In genomic region chr11:120334894-120335462, GRCh38 we compare ENCODE assay signal across 8 cellular contexts. TPM values are rescaled to one million over a fixed set of nuclear protein-coding genes. Genes with fewer than 3 reads are reported as not detected.
DNase-seq lines count a peak whose midpoint lies in the region; ATAC-seq and TF ChIP-seq lines count a peak whose summit lies in the region.

No MANE protein-coding gene starts in this region.

- peak overlapping the region; percentile 93 for H2AFZ ChIP-seq in PC-9

- H3K36me3 Mint-ChIP-seq in activated naive CD4-positive, alpha-beta T cell treated with anti-CD3 and anti-CD28 coated beads for 36 hours (ENCODE audit: low read depth): no peaks in the 10 kb centered on the region

- H3K4me1 ChIP-seq in ES-I3 (ENCODE audit: insufficient read depth, low read length): peaks cover 5% of the 10 kb centered on the region; the same call in 1 of the 2 replicates
- H3K4me1 ChIP-seq in PC-9 (replicated peaks; ENCODE audit: insufficient read depth): peaks cover 74% of the 10 kb centered on the region
- H3K4me1 ChIP-seq in neutrophil (ENCODE audit: control insufficient read depth in 1 of 2, insufficient read depth in 1 of 2, low read depth in 1 of 2, low read length in 1 of 2): peaks cover 11 to 29% of the 10 kb centered on the region in 2 experiments

- CTCF ChIA-PET in PC-9 (lab: Charles Lee): interaction anchor here (0.6 to 1.1 kb wide), 3 partner anchors 10 to 350 kb away, joined by 3 to 10 read pairs (median 4); partner anchors contain the start of gene TLCD5
- CTCF ChIA-PET in activated naive CD4-positive, alpha-beta T cell treated with anti-CD3 and anti-CD28 coated beads for 36 hours (lab: Charles Lee): interaction anchor here (0.7 to 1.8 kb wide), 11 partner anchors 8 to 860 kb away, joined by 3 to 7 read pairs (median 4); no protein-coding TSS in a partner anchor

- H3K9me3 ChIP-seq in ES-I3 (ENCODE audit: control insufficient read depth, insufficient read depth, low read length) (no peaks in the 10 kb centered on the region), PC-9 (ENCODE audit: insufficient read depth, low read depth) (no peaks in the 10 kb centered on the region), neutrophil (no peaks in the 10 kb centered on the region)

- POLR2A ChIA-PET in PC-9 (lab: Charles Lee; ENCODE audit: unreplicated experiment): interaction anchor here (0.6 kb wide), 2 partner anchors 165 to 1808 kb away, joined by 3 to 4 read pairs; no protein-coding TSS in a partner anchor

- H3K79me2 ChIP-seq in PC-9 (ENCODE audit: low read depth): peaks cover 34% of the 10 kb centered on the region

- H3K27me3 ChIP-seq in PC-9 (ENCODE audit: insufficient read depth, low read depth): no peaks in the 10 kb centered on the region
- H3K27me3 ChIP-seq in neutrophil: peaks cover 100% of the 10 kb centered on the region

- H3K4me3 ChIP-seq in PC-9: peak overlapping the region; percentile 90
- no peak overlapping the region for H3K4me3 ChIP-seq in neutrophil (ENCODE audit: low read depth in 1 of 2, low read length in 1 of 2)

- no peaks in the 10 kb centered on the region for H3K9me3 Mint-ChIP-seq in activated naive CD4-positive, alpha-beta T cell treated with anti-CD3 and anti-CD28 coated beads for 36 hours

- TF ChIP-seq CTCF in PC-9 (conservative IDR thresholded peaks at IDR 0.05) (peak; percentile 85), neutrophil (IDR thresholded peaks at IDR 0.05) (peak; percentile 13)

- BruUV-seq in PC-9 (replicated peaks; lab: Mats Ljungman, UMichigan): TSS peak; percentile 66

- H3F3A ChIP-seq in PC-9 (ENCODE audit: insufficient read depth, low read depth): peaks cover 52% of the 10 kb centered on the region

- H3K36me3 ChIP-seq in ES-I3 (ENCODE audit: insufficient read depth, low read length) (0 out of 2 replicates have a peak, but pooled peaks cover 2% of the 10 kb centered on the region), PC-9 (ENCODE audit: low read depth) (no peaks in the 10 kb centered on the region), neutrophil (no peaks in the 10 kb centered on the region)

- H3K4me2 ChIP-seq in PC-9: peak overlapping the region; percentile 98

- DNase-seq in LHCN-M2 (ENCODE audit: low read depth): peak; percentile 85
- peak; percentile 52 to 81 for DNase-seq in PC-9
- DNase-seq in activated naive CD4-positive, alpha-beta T cell treated with anti-CD3 and anti-CD28 coated beads for 36 hours: peak; percentile 80
- peak; percentile 91 for DNase-seq in foreskin melanocyte
- DNase-seq in ureter (ENCODE audit: low spot score): peak; percentile 84

- H3K9me2 ChIP-seq in PC-9 (ENCODE audit: insufficient read depth): no peaks in the 10 kb centered on the region

- ATAC-seq in HG03108 (IDR thresholded peaks at IDR 0.05; ENCODE audit: unreplicated experiment): no peak

- peak overlapping the region; percentile 97 for H3K9ac ChIP-seq in ES-I3 (ENCODE audit: low read depth, low read length)

- H4K20me1 ChIP-seq in PC-9 (ENCODE audit: insufficient read depth): peaks cover 8% of the 10 kb centered on the region; the same call in 1 of the 2 replicates

- peak overlapping the region; percentile 72 for H3K4me3 Mint-ChIP-seq in activated naive CD4-positive, alpha-beta T cell treated with anti-CD3 and anti-CD28 coated beads for 36 hours

- H3K4me1 Mint-ChIP-seq in activated naive CD4-positive, alpha-beta T cell treated with anti-CD3 and anti-CD28 coated beads for 36 hours (ENCODE audit: low read depth): peaks cover 29% of the 10 kb centered on the region

- H3K27ac ChIP-seq in PC-9 (peak overlapping the region; percentile 50), neutrophil (no peak overlapping the region)

- intact Hi-C loops in PC-9 (cut with micrococcal nuclease; ENCODE audit: unreplicated experiment): loop anchor here (1.0 to 10.0 kb wide), 2 partner anchors 33 to 170 kb away; no protein-coding TSS in a partner anchor
- intact Hi-C loops in activated naive CD4-positive, alpha-beta T cell treated with anti-CD3 and anti-CD28 coated beads for 36 hours (cut with micrococcal nuclease): loop anchor here (1.0 to 5.0 kb wide), 5 partner anchors 10 to 617 kb away; partner anchors contain the start of genes GRIK4 and TLCD5

- no peak overlapping the region for H3K27ac Mint-ChIP-seq in activated naive CD4-positive, alpha-beta T cell treated with anti-CD3 and anti-CD28 coated beads for 36 hours

- peaks cover 43% of the 10 kb centered on the region for H3K27me3 Mint-ChIP-seq in activated naive CD4-positive, alpha-beta T cell treated with anti-CD3 and anti-CD28 coated beads for 36 hours (ENCODE audit: low read depth)

RNA-seq across cellular contexts. Expression of gene ARHGEF12, which starts 1.2 kb away (rescaled TPM):
- total RNA-seq in LHCN-M2 (2014; rRNA removed) (66.1 and 72.2 TPM in 2 replicates), PC-9 (2021) (61.5 and 76.5 TPM in 2 replicates), ureter (163 TPM)
- 24.9 TPM for polyA plus RNA-seq in LHCN-M2 (2012)
- total RNA-seq in activated naive CD4-positive, alpha-beta T cell treated with anti-CD3 and anti-CD28 coated beads for 36 hours: 10 to 100 TPM; 15.4 to 16.5 TPM

RNA-seq across cellular contexts. Expression of gene TLCD5, which starts 9.9 kb away (rescaled TPM):
- 5.5 and 10.0 TPM in 2 replicates for total RNA-seq in LHCN-M2 (2014; rRNA removed)
- 7.7 TPM for polyA plus RNA-seq in LHCN-M2 (2012)
- 6.0 and 7.7 TPM in 2 replicates for total RNA-seq in PC-9 (2021)
- 1 to 10 TPM; 1.2 to 2.2 TPM for total RNA-seq in activated naive CD4-positive, alpha-beta T cell treated with anti-CD3 and anti-CD28 coated beads for 36 hours
- 5.6 TPM for total RNA-seq in ureter
